1 cellular context compared by ENCODE assay signal in the genomic region with DNA sequence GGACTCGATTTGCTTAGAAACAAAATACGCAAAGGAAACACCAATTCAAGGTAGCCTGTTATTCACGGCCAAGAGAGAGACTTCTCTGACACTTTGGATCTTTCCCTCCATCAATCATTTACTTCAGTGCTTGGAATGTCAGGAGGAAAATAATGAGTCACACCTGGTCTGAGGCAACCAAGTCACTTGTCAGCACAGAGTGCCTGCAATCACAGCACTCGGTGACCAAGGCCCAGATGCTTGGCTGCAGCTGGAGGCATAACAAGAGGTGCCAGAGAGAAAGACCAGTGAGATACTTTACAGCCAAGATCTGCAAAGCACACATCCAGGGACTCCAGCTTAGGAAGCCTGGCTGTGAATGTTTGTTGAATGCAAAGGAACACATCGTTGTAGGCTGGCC.
TF ChIP-seq lines count a peak whose summit lies in the region.

No MANE protein-coding gene starts in this region.

TF ChIP-seq in HCT116, 20 proteins besides CTCF, POLR2A, EP300 and RAD21 (continued from another document):
- TF ChIP-seq JUND (IDR thresholded peaks at IDR 0.05) (peak; percentile 49; the same call in 1 of the 2 replicates), CEBPB (IDR thresholded peaks at IDR 0.05; ENCODE audit: low read depth) (peak; percentile 74)
